17 cellular contexts compared by ENCODE assay signal in genomic region chr2:181516992-181517391, GRCh38. TPM values are rescaled to one million over a fixed set of nuclear protein-coding genes. Genes with fewer than 3 reads are reported as not detected.
DNase-seq lines count a peak whose midpoint lies in the region; ATAC-seq, FAIRE-seq and TF ChIP-seq lines count a peak whose summit lies in the region.
"Had no signal": no experiment of that assay in that cellular context is flagged by ENCODE, and none has a peak within 500 bp of the region (broad histone marks: within the 10 kb centered on the region; RNA-seq: fewer than 3 reads in every experiment).

No MANE protein-coding gene starts in this region.

- H3K4me3 Mint-ChIP-seq in activated CD4-positive, alpha-beta memory T cell treated with anti-CD3 and anti-CD28 coated beads, Interleukin-2, amount 10 ng/mL, durations not matched to agents 7 days and 5 days = no peak overlapping the region
- no peak overlapping the region for H3K4me3 Mint-ChIP-seq in activated CD4-positive, alpha-beta memory T cell treated with anti-CD3 and anti-CD28 coated beads for 36 hours
- H3K4me3 Mint-ChIP-seq in WTC11 = no peak overlapping the region

- no peak overlapping the region for H3K4me3 ChIP-seq in BLaER1 treated with 17β-estradiol and CSF1 and Interleukin-3, amounts not matched to agents 10 nM and 100 nM
- H3K4me3 ChIP-seq in PC-3 (ENCODE audit: low read length) = no peak overlapping the region

- no peak overlapping the region for H2AFZ ChIP-seq in PC-3 (ENCODE audit: low read length)

- ATAC-seq in PC-3 = peak; percentile 94
- ATAC-seq in WTC11 = no peak

- H3K27ac ChIP-seq in BLaER1 treated with 17β-estradiol and CSF1 and Interleukin-3, amounts not matched to agents 10 nM and 100 nM = peak overlapping the region in 1 of 11 experiments; percentile 41; a peak in 1 of 22 replicates
- H3K27ac ChIP-seq in PC-3 (ENCODE audit: low read length) = no peak overlapping the region
- H3K27ac ChIP-seq: C4-2B, HL-60 had no signal

- H3K27me3 Mint-ChIP-seq in activated CD4-positive, alpha-beta memory T cell treated with anti-CD3 and anti-CD28 coated beads, Interleukin-2, amount 10 ng/mL, durations not matched to agents 7 days and 5 days = no peaks in the 10 kb centered on the region
- H3K27me3 Mint-ChIP-seq in activated CD4-positive, alpha-beta memory T cell treated with anti-CD3 and anti-CD28 coated beads for 36 hours = no peaks in the 10 kb centered on the region
- H3K27me3 Mint-ChIP-seq in WTC11 (ENCODE audit: low read depth) = no peaks in the 10 kb centered on the region

- CTCF ChIA-PET in activated CD4-positive, alpha-beta memory T cell treated with anti-CD3 and anti-CD28 coated beads, Interleukin-2, amount 10 ng/mL, durations not matched to agents 7 days and 5 days (lab: Charles Lee) = interaction anchor here (0.7 to 1.2 kb wide), 2 partner anchors 202 to 412 kb away, joined by 3 read pairs; no protein-coding TSS in a partner anchor
- CTCF ChIA-PET in activated CD4-positive, alpha-beta memory T cell treated with anti-CD3 and anti-CD28 coated beads for 36 hours (lab: Charles Lee) = interaction anchor here (0.7 to 2.1 kb wide), 4 partner anchors 14 to 412 kb away, joined by 3 to 6 read pairs (median 4); no protein-coding TSS in a partner anchor
- CTCF ChIA-PET in PC-3 (lab: Charles Lee) = no interaction called here
- CTCF ChIA-PET in WTC11 (lab: Charles Lee) = no interaction called here

- H3K9me2 ChIP-seq in PC-3 (replicated peaks; ENCODE audit: low read length) = no peaks in the 10 kb centered on the region

- H3K36me3 ChIP-seq in BLaER1 treated with 17β-estradiol and CSF1 and Interleukin-3, amounts not matched to agents 10 nM and 100 nM = peaks cover 77 to 100% (median 94%) of the 10 kb centered on the region in 11 experiments
- no peaks in the 10 kb centered on the region for H3K36me3 ChIP-seq in PC-3 (ENCODE audit: low read depth, low read length)

- peak overlapping the region; percentile 17 for H3K27ac Mint-ChIP-seq in activated CD4-positive, alpha-beta memory T cell treated with anti-CD3 and anti-CD28 coated beads, Interleukin-2, amount 10 ng/mL, durations not matched to agents 7 days and 5 days
- H3K27ac Mint-ChIP-seq in activated CD4-positive, alpha-beta memory T cell treated with anti-CD3 and anti-CD28 coated beads for 36 hours = no peak overlapping the region
- no peak overlapping the region for H3K27ac Mint-ChIP-seq in WTC11

- POLR2A ChIA-PET in activated CD4-positive, alpha-beta memory T cell treated with anti-CD3 and anti-CD28 coated beads, Interleukin-2, amount 10 ng/mL, durations not matched to agents 7 days and 5 days (lab: Charles Lee) = interaction anchor here (1.1 to 1.3 kb wide), 2 partner anchors 16 to 18 kb away, joined by 3 read pairs; no protein-coding TSS in a partner anchor
- POLR2A ChIA-PET in activated CD4-positive, alpha-beta memory T cell treated with anti-CD3 and anti-CD28 coated beads for 36 hours (lab: Charles Lee) = no interaction called here
- POLR2A ChIA-PET in PC-3 (lab: Charles Lee; ENCODE audit: unreplicated experiment) (no interaction called here), WTC11 (lab: Charles Lee) (no interaction called here)

- H3K9me3 ChIP-seq in BLaER1 treated with 17β-estradiol and CSF1 and Interleukin-3, amounts not matched to agents 10 nM and 100 nM (replicated peaks in 1 of 11) = no peaks in the 10 kb centered on the region
- no peaks in the 10 kb centered on the region for H3K9me3 ChIP-seq in PC-3 (ENCODE audit: low read length)

- peak; percentile 33 for FAIRE-seq in islet of Langerhans (lab: Jason Lieb, UNC)
- FAIRE-seq: H1 had no signal

- H3K36me3 Mint-ChIP-seq in activated CD4-positive, alpha-beta memory T cell treated with anti-CD3 and anti-CD28 coated beads, Interleukin-2, amount 10 ng/mL, durations not matched to agents 7 days and 5 days (ENCODE audit: low read depth) = peaks cover 82% of the 10 kb centered on the region
- H3K36me3 Mint-ChIP-seq in activated CD4-positive, alpha-beta memory T cell treated with anti-CD3 and anti-CD28 coated beads for 36 hours = peaks cover 23% of the 10 kb centered on the region
- H3K36me3 Mint-ChIP-seq in WTC11 = no peaks in the 10 kb centered on the region

- H3F3A ChIP-seq in PC-3 (ENCODE audit: low read length, unreplicated experiment) = no peaks in the 10 kb centered on the region

- H3K4me1 Mint-ChIP-seq in activated CD4-positive, alpha-beta memory T cell treated with anti-CD3 and anti-CD28 coated beads, Interleukin-2, amount 10 ng/mL, durations not matched to agents 7 days and 5 days = peaks cover 33% of the 10 kb centered on the region
- peaks cover 52% of the 10 kb centered on the region for H3K4me1 Mint-ChIP-seq in activated CD4-positive, alpha-beta memory T cell treated with anti-CD3 and anti-CD28 coated beads for 36 hours (ENCODE audit: low read depth)
- H3K4me1 Mint-ChIP-seq in WTC11 = peaks cover 5% of the 10 kb centered on the region

- DNase-seq in activated CD4-positive, alpha-beta memory T cell treated with anti-CD3 and anti-CD28 coated beads, Interleukin-2, amount 10 ng/mL, durations not matched to agents 7 days and 5 days = no peak
- DNase-seq in activated CD4-positive, alpha-beta memory T cell treated with anti-CD3 and anti-CD28 coated beads for 36 hours = no peak
- DNase-seq in PC-3 (peak; percentile 32), cerebellar nuclear complex (lab: John Stamatoyannopoulos, UW) (no peak), WTC11 (ENCODE audit: low spot score) (no peak), ecto neural progenitor cell (ENCODE audit: low spot score) (no peak)
- DNase-seq: Calu3; GDM1; NCI-H1092; NCI-H345; NCI-H526 treated with DMSO at 0.1 percent for 48 hours; NK-92 treated with Interleukin-12 subunit alpha and Interleukin-12 subunit beta, amount 100 ng/mL, for 24 hours had no signal

- TF ChIP-seq CTCF in PC-3 (conservative IDR thresholded peaks at IDR 0.05; ENCODE audit: low read depth, low read length) (no peak), WTC11 (IDR thresholded peaks at IDR 0.05) (no peak)

- BruUV-seq in PC-3 (replicated peaks; lab: Mats Ljungman, UMichigan) = no TSS peak

- no peaks in the 10 kb centered on the region for H3K27me3 ChIP-seq in BLaER1 treated with 17β-estradiol and CSF1 and Interleukin-3, amounts not matched to agents 10 nM and 100 nM
- no peaks in the 10 kb centered on the region for H3K27me3 ChIP-seq in PC-3 (ENCODE audit: low read length)

- H3K4me2 ChIP-seq in BLaER1 treated with 17β-estradiol and CSF1 and Interleukin-3, amounts not matched to agents 10 nM and 100 nM = peak overlapping the region in 6 of 11 experiments; percentile 0 to 48 (median 18); a peak in 7 of 22 replicates
- H3K4me2 ChIP-seq in PC-3 (ENCODE audit: low read length) = no peak overlapping the region

- H3K9ac ChIP-seq in BLaER1 treated with 17β-estradiol and CSF1 and Interleukin-3, amounts not matched to agents 10 nM and 100 nM = no peak overlapping the region
- H3K9ac ChIP-seq in PC-3 (ENCODE audit: low read length) = no peak overlapping the region

- H3K9me3 Mint-ChIP-seq in activated CD4-positive, alpha-beta memory T cell treated with anti-CD3 and anti-CD28 coated beads, Interleukin-2, amount 10 ng/mL, durations not matched to agents 7 days and 5 days = no peaks in the 10 kb centered on the region
- no peaks in the 10 kb centered on the region for H3K9me3 Mint-ChIP-seq in activated CD4-positive, alpha-beta memory T cell treated with anti-CD3 and anti-CD28 coated beads for 36 hours
- no peaks in the 10 kb centered on the region for H3K9me3 Mint-ChIP-seq in WTC11

- H4K20me1 ChIP-seq in BLaER1 treated with 17β-estradiol and CSF1 and Interleukin-3, amounts not matched to agents 10 nM and 100 nM = peaks cover 0 to 32% (median 0%) of the 10 kb centered on the region in 11 experiments; a peak in 7 of 22 replicates
- no peaks in the 10 kb centered on the region for H4K20me1 ChIP-seq in PC-3 (ENCODE audit: low read length)

- peaks cover 0 to 24% (median 18%) of the 10 kb centered on the region in 10 experiments; a peak in 14 of 20 replicates for H3K4me1 ChIP-seq in BLaER1 treated with 17β-estradiol and CSF1 and Interleukin-3, amounts not matched to agents 10 nM and 100 nM
- H3K4me1 ChIP-seq in PC-3 (ENCODE audit: insufficient read depth, low read length) = peaks cover 17% of the 10 kb centered on the region

- intact Hi-C loops in activated CD4-positive, alpha-beta memory T cell treated with anti-CD3 and anti-CD28 coated beads for 36 hours (cut with micrococcal nuclease) = no loop called here
- intact Hi-C loops in PC-3 (cut with micrococcal nuclease) = no loop called here

- no peaks in the 10 kb centered on the region for H3K79me2 ChIP-seq in PC-3 (ENCODE audit: low read length)

TF ChIP-seq in WTC11, 78 proteins besides CTCF, POLR2A, EP300 and RAD21 (continues in another document):
- TF ChIP-seq NR2C2 (CRISPR knock-in tag; IDR thresholded peaks at IDR 0.05) = no peak
- no peak for TF ChIP-seq NFE2L1 (CRISPR knock-in tag; IDR thresholded peaks at IDR 0.05)
- no peak for TF ChIP-seq SOX15 (CRISPR knock-in tag; IDR thresholded peaks at IDR 0.05)
- TF ChIP-seq EMX1 (CRISPR knock-in tag; IDR thresholded peaks at IDR 0.05) = no peak
- TF ChIP-seq IRF2 (CRISPR knock-in tag; IDR thresholded peaks at IDR 0.05; ENCODE audit: borderline replicate concordance, low read depth) = no peak
- TF ChIP-seq GABPB1 (CRISPR knock-in tag; IDR thresholded peaks at IDR 0.05) = no peak
- no peak for TF ChIP-seq MYBL2 (CRISPR knock-in tag; IDR thresholded peaks at IDR 0.05)
- TF ChIP-seq ZBTB43 (CRISPR knock-in tag; IDR thresholded peaks at IDR 0.05) = no peak
- TF ChIP-seq GRHL2 (CRISPR knock-in tag; IDR thresholded peaks at IDR 0.05; ENCODE audit: insufficient replicate concordance, severe bottlenecking) = no peak
- TF ChIP-seq FOXJ3 (CRISPR knock-in tag; IDR thresholded peaks at IDR 0.05; ENCODE audit: borderline replicate concordance) = no peak

RNA-seq across cellular contexts. Expression of gene ITGA4, which starts 59.8 kb away (rescaled TPM):
- 100 to 1,000 TPM; 252 to 265 TPM for total RNA-seq in activated CD4-positive, alpha-beta memory T cell treated with anti-CD3 and anti-CD28 coated beads, Interleukin-2, amount 10 ng/mL, durations not matched to agents 7 days and 5 days
- 10 to 100 TPM; 46.5 to 51.2 TPM for total RNA-seq in activated CD4-positive, alpha-beta memory T cell treated with anti-CD3 and anti-CD28 coated beads for 36 hours
- total RNA-seq in PC-3 (2014; rRNA removed) (0.81 and 1.0 TPM in 2 replicates), WTC11 (2021) (2.0 to 3.0 TPM (median 2.7 TPM) in 3 replicates)

Comparison
In these comparisons a context has a peak if more than half of its experiments do, and no peak if none do; other contexts are left out.
1. RNA of gene ITGA4, which starts 59.8 kb away (total RNA-seq): 252 to 265 TPM in activated CD4-positive, alpha-beta memory T cell treated with anti-CD3 and anti-CD28 coated beads, Interleukin-2, amount 10 ng/mL, durations not matched to agents 7 days and 5 days and 46.5 to 51.2 TPM in activated CD4-positive, alpha-beta memory T cell treated with anti-CD3 and anti-CD28 coated beads for 36 hours; 2.0 to 3.0 TPM in WTC11 and 0.81 to 1.0 TPM in PC-3; every median in the first group is over 10 times any median in the second.
2. CTCF ChIA-PET loops: an anchor here in activated CD4-positive, alpha-beta memory T cell treated with anti-CD3 and anti-CD28 coated beads, Interleukin-2, amount 10 ng/mL, durations not matched to agents 7 days and 5 days (0.7 to 1.2 kb wide) and activated CD4-positive, alpha-beta memory T cell treated with anti-CD3 and anti-CD28 coated beads for 36 hours (0.7 to 2.1 kb wide); none called in PC-3 and WTC11.